Comparison of ENCODE assay signal across 25 cellular contexts in the genomic region with DNA sequence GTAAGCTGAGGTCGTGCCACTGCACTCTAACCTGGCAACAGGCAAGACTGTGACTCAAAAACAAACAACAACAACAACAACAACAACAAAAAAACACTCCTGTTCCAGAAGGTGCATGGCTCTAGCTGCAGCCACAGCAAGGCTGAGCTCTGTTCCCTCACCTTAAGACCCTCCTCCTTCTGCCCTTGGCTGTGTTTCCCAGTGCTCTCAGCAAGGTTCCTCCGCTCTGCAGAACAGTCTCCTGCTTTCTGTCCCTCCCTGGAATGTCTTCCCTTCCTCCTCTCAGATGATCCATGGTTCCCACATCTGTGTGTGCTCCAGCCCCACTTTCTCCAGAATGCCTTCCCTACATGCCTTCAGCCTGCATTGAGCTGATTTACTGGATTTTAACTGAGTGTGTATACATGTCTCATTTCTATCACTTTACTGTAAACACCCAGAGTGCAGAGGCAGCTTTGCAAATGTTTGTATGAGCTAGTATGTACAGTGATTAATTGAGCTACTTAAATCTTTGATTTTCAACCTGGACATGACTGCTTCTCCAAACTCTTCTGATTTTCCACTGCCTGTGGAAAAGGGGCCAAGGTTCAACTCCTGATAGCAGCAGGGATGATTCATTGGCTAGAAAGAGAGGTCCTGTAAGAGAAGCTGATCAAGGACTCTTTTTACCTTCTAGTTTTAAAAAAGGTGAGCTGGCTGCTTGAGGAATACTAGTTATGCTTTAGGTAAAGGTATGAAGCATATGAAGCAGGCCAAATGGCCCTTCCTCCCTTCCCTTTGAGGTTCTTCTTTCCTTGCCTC. TPM values are rescaled to one million over a fixed set of nuclear protein-coding genes. Genes with fewer than 3 reads are reported as not detected.
DNase-seq lines count a peak whose midpoint lies in the region; ATAC-seq, FAIRE-seq and TF ChIP-seq lines count a peak whose summit lies in the region.
"Had no signal": no experiment of that assay in that cellular context is flagged by ENCODE, and none has a peak within 500 bp of the region (broad histone marks: within the 10 kb centered on the region; RNA-seq: fewer than 3 reads in every experiment).

No MANE protein-coding gene starts in this region.

- H3K9me3 Mint-ChIP-seq in astrocyte (ENCODE audit: unreplicated experiment) = no peaks in the 10 kb centered on the region
- H3K9me3 Mint-ChIP-seq: CD14-positive monocyte; CD8-positive, alpha-beta memory T cell had no signal

- no peak overlapping the region for H3K4me3 ChIP-seq in IMR-90 (ENCODE audit: insufficient read depth, low read depth, low read length)
- no peak overlapping the region for H3K4me3 ChIP-seq in astrocyte (ENCODE audit: insufficient read depth, low read depth, low read length)
- no peak overlapping the region for H3K4me3 ChIP-seq in liver (ENCODE audit: low read depth in 1 of 3, low read length in 3 of 3)
- H3K4me3 ChIP-seq in A673 (ENCODE audit: low read depth, low read length, poor library complexity, severe bottlenecking) = no peak overlapping the region
- H3K4me3 ChIP-seq: SK-N-MC had no signal

- peak overlapping the region; percentile 41; the same call in 1 of the 2 replicates for H2AK5ac ChIP-seq in IMR-90 (ENCODE audit: low read depth, low read length)

- peak overlapping the region; percentile 75 for H2BK20ac ChIP-seq in IMR-90 (ENCODE audit: low read depth, low read length)

- H2BK15ac ChIP-seq in IMR-90 (ENCODE audit: low read depth, low read length) = no peak overlapping the region

- peaks cover 4% of the 10 kb centered on the region for H3K4me1 ChIP-seq in IMR-90 (ENCODE audit: control insufficient read depth, insufficient read depth, low read length)
- H3K4me1 ChIP-seq in astrocyte (ENCODE audit: insufficient read depth, low read length) = no peaks in the 10 kb centered on the region
- no peaks in the 10 kb centered on the region for H3K4me1 ChIP-seq in liver (ENCODE audit: control insufficient read depth in 4 of 4, insufficient read depth in 4 of 4, low read length in 3 of 4)
- no peaks in the 10 kb centered on the region for H3K4me1 ChIP-seq in A673 (ENCODE audit: insufficient read depth, low read length, poor library complexity, severe bottlenecking)
- H3K4me1 ChIP-seq: BE2C had no signal

- 60% methylated on average over 1 of the region's 2 CpGs; no CpG with 5 or more reads in 1 of the 2 experiments for WGBS in IMR-90 (ENCODE audit: extremely low coverage in 2 of 2, insufficient read length in 1 of 2), 2 experiments
- WGBS in liver = 96% methylated on average over 2 of the region's 2 CpGs

- peaks cover 13% of the 10 kb centered on the region for H3K4me1 Mint-ChIP-seq in astrocyte (ENCODE audit: low read depth, unreplicated experiment)
- H3K4me1 Mint-ChIP-seq: CD8-positive, alpha-beta memory T cell had no signal

- no peak overlapping the region for H3K27ac ChIP-seq in IMR-90 (ENCODE audit: insufficient read depth, low read length)
- no peak overlapping the region for H3K27ac ChIP-seq in astrocyte (ENCODE audit: low read depth, low read length)
- no peak overlapping the region for H3K27ac ChIP-seq in liver (ENCODE audit: low read depth in 1 of 2, low read length in 2 of 2)
- no peak overlapping the region for H3K27ac ChIP-seq in A673 (ENCODE audit: low read depth, low read length, poor library complexity, severe bottlenecking)
- H3K27ac ChIP-seq: SK-N-MC had no signal

- H3K36me3 ChIP-seq in IMR-90 (ENCODE audit: control insufficient read depth, insufficient read depth, low read length) (no peaks in the 10 kb centered on the region), astrocyte (ENCODE audit: insufficient read depth, low read length) (no peaks in the 10 kb centered on the region), liver (ENCODE audit: control insufficient read depth in 4 of 4, insufficient read depth in 3 of 4, low read depth in 1 of 4, low read length in 3 of 4) (no peaks in the 10 kb centered on the region), A673 (ENCODE audit: insufficient read depth, low read length, poor library complexity, severe bottlenecking) (no peaks in the 10 kb centered on the region)
- H3K36me3 ChIP-seq: BE2C had no signal

- no peaks in the 10 kb centered on the region for H3K36me3 Mint-ChIP-seq in astrocyte (ENCODE audit: low read depth, unreplicated experiment)
- H3K36me3 Mint-ChIP-seq: CD14-positive monocyte had no signal

- no peak overlapping the region; the same call in 1 of the 2 replicates for H4K5ac ChIP-seq in IMR-90 (ENCODE audit: low read depth, low read length)

- no peaks in the 10 kb centered on the region for H3K79me2 ChIP-seq in astrocyte (ENCODE audit: insufficient read depth, low read length)

- H3K9ac ChIP-seq in IMR-90 (ENCODE audit: low read depth, low read length) = no peak overlapping the region
- no peak overlapping the region for H3K9ac ChIP-seq in astrocyte (ENCODE audit: low read length)
- H3K9ac ChIP-seq in liver (ENCODE audit: low read depth in 1 of 2, low read length in 2 of 2) = no peak overlapping the region

- peak overlapping the region; percentile 26; the same call in 1 of the 2 replicates for H3K18ac ChIP-seq in IMR-90 (ENCODE audit: low read depth, low read length)

- no peaks in the 10 kb centered on the region for H3K9me3 ChIP-seq in IMR-90 (ENCODE audit: control insufficient read depth, insufficient read depth, low read length)
- no peaks in the 10 kb centered on the region for H3K9me3 ChIP-seq in astrocyte (ENCODE audit: insufficient read depth, low read depth, low read length)
- H3K9me3 ChIP-seq in liver (ENCODE audit: control insufficient read depth in 4 of 4, low read length in 3 of 4) = no peaks in the 10 kb centered on the region
- no peaks in the 10 kb centered on the region for H3K9me3 ChIP-seq in A673 (ENCODE audit: low read depth, low read length, poor library complexity, severe bottlenecking)
- H3K9me3 ChIP-seq: BE2C had no signal

- H3K9me1 ChIP-seq in IMR-90 (ENCODE audit: insufficient read depth, low read length) = peaks cover 6% of the 10 kb centered on the region

- no peak overlapping the region for H3K56ac ChIP-seq in IMR-90 (ENCODE audit: extremely low read depth, insufficient read depth, low read length)

- no peak overlapping the region for H2BK5ac ChIP-seq in IMR-90 (ENCODE audit: low read depth, low read length, poor library complexity, severe bottlenecking)

- in situ Hi-C loops in IMR-90 (cut with MboI; ENCODE audit: low sequenced_read_pairs) = no loop called here

- ATAC-seq in IMR-90 (ENCODE audit: low read depth) = peak; percentile 71
- ATAC-seq in left ventricle myocardium superior = no peak
- no peak for ATAC-seq in HG03196 (IDR thresholded peaks at IDR 0.05; ENCODE audit: unreplicated experiment)
- no peak for ATAC-seq in GM21825 (IDR thresholded peaks at IDR 0.05; ENCODE audit: unreplicated experiment)

- POLR2A ChIA-PET in IMR-90 (lab: Charles Lee; ENCODE audit: unreplicated experiment) = no interaction called here
- POLR2A ChIA-PET in A673 (lab: Charles Lee; ENCODE audit: low non-redundant PET) = no interaction called here

- no peak for TF ChIP-seq POLR2A in IMR-90 (IDR thresholded peaks at IDR 0.05; ENCODE audit: low read depth, low read length)

- peak overlapping the region; percentile 24 for H3K14ac ChIP-seq in IMR-90 (replicated peaks; ENCODE audit: low read depth, low read length)

- peak overlapping the region; percentile 68 for H3K4ac ChIP-seq in IMR-90 (ENCODE audit: low read depth, low read length)

- TF ChIP-seq RAD21 in IMR-90 (IDR thresholded peaks at IDR 0.05; ENCODE audit: low read length) (no peak), liver (IDR thresholded peaks at IDR 0.05) (no peak)

- H3K79me1 ChIP-seq in IMR-90 (ENCODE audit: low read depth in 1 of 2, low read length in 2 of 2) = peaks cover 0 to 3% of the 10 kb centered on the region in 2 experiments; a peak in 1 of 4 replicates

- dilution Hi-C loops in IMR-90 (cut with HindIII; ENCODE audit: low sequenced_read_pairs, unreplicated experiment) = no loop called here

- H4K8ac ChIP-seq in IMR-90 (ENCODE audit: low read depth in 2 of 2, low read length in 2 of 2) = peak overlapping the region in 1 of 2 experiments; percentile 12; a peak in 1 of 4 replicates

- peak overlapping the region; percentile 6 for H2AFZ ChIP-seq in IMR-90 (replicated peaks; ENCODE audit: low read length, poor library complexity)
- H2AFZ ChIP-seq in astrocyte (ENCODE audit: low read depth, low read length) = peak overlapping the region; percentile 20

- no peak overlapping the region; the same call in 1 of the 2 replicates for H4K91ac ChIP-seq in IMR-90 (ENCODE audit: insufficient read depth, low read depth, low read length)

- peak overlapping the region; percentile 54 for H2BK120ac ChIP-seq in IMR-90 (ENCODE audit: low read depth, low read length)

- DNase-seq in IMR-90 (peak; percentile 23), astrocyte (ENCODE audit: low read depth) (no peak), left ventricle myocardium superior (no peak), A673 (ENCODE audit: low spot score) (no peak)
- DNase-seq: BE2C; CD8-positive, alpha-beta memory T cell; DMS 273 treated with DMSO at 0.1 percent for 48 hours; DMS79 treated with DMSO at 0.1 percent for 48 hours; H7; NCI-H1092; NCI-H1436; NCI-H187; NCI-H2081 treated with DMSO at 0.1 percent for 48 hours; NCI-H2171; NCI-H226; NCI-H510A; NCI-H69; SIG-M5 had no signal

- no peaks in the 10 kb centered on the region for H3K27me3 Mint-ChIP-seq in astrocyte (ENCODE audit: low read depth, unreplicated experiment)

- intact Hi-C loops in IMR-90 (cut with micrococcal nuclease) = no loop called here
- intact Hi-C loops in left ventricle myocardium superior (cut with micrococcal nuclease) = no loop called here
- intact Hi-C loops in A673 (cut with micrococcal nuclease; ENCODE audit: unreplicated experiment) = no loop called here

- CTCF ChIA-PET in IMR-90 (lab: Yijun Ruan, JAX) = interaction anchor here (1.5 kb wide), 2 partner anchors 12 to 30 kb away, joined by 3 to 5 read pairs; no protein-coding TSS in a partner anchor
- CTCF ChIA-PET in A673 (lab: Charles Lee) = no interaction called here

- H3K4me2 ChIP-seq in IMR-90 (ENCODE audit: low read depth, low read length) (peak overlapping the region; percentile 15; the same call in 1 of the 2 replicates), astrocyte (ENCODE audit: low read length) (no peak overlapping the region)

- H3K27me3 ChIP-seq in IMR-90 (ENCODE audit: control insufficient read depth, insufficient read depth, low read length) (no peaks in the 10 kb centered on the region), astrocyte (ENCODE audit: insufficient read depth, low read length) (no peaks in the 10 kb centered on the region), liver (ENCODE audit: control insufficient read depth in 4 of 4, insufficient read depth in 4 of 4, low read length in 3 of 4) (no peaks in the 10 kb centered on the region), A673 (replicated peaks; ENCODE audit: insufficient read depth, low read depth, low read length, poor library complexity) (no peaks in the 10 kb centered on the region)
- H3K27me3 ChIP-seq: BE2C had no signal

- TF ChIP-seq CTCF in IMR-90 (conservative IDR thresholded peaks at IDR 0.05; ENCODE audit: low read depth, low read length) = no peak
- TF ChIP-seq CTCF in astrocyte (IDR thresholded peaks at IDR 0.05; ENCODE audit: insufficient read depth, low read depth, low read length) = no peak
- TF ChIP-seq CTCF in liver (IDR thresholded peaks at IDR 0.05; ENCODE audit: low read depth, low read length, missing input control) = no peak
- TF ChIP-seq CTCF in A673 (conservative IDR thresholded peaks at IDR 0.05; ENCODE audit: low read depth, low read length) = no peak

- no peak overlapping the region for H3K4me3 Mint-ChIP-seq in astrocyte (ENCODE audit: unreplicated experiment)
- H3K4me3 Mint-ChIP-seq: CD14-positive monocyte; CD8-positive, alpha-beta memory T cell had no signal

- FAIRE-seq in astrocyte (lab: Jason Lieb, UNC) = no peak
- FAIRE-seq: GM12892, RCC 7860 had no signal

- peak overlapping the region; percentile 50 for H3K27ac Mint-ChIP-seq in astrocyte (ENCODE audit: unreplicated experiment)
- H3K27ac Mint-ChIP-seq: CD14-positive monocyte had no signal

- H4K20me1 ChIP-seq in IMR-90 (ENCODE audit: insufficient read depth, low read length) (no peaks in the 10 kb centered on the region), astrocyte (ENCODE audit: insufficient read depth, low read length) (no peaks in the 10 kb centered on the region)

- H3K23ac ChIP-seq in IMR-90 (ENCODE audit: low read depth, low read length) = peak overlapping the region; percentile 4; the same call in 1 of the 2 replicates

- BruUV-seq in IMR-90 (replicated peaks; lab: Mats Ljungman, UMichigan) (no TSS peak), A673 (replicated peaks; lab: Mats Ljungman, UMichigan) (no TSS peak)

- H2AK9ac ChIP-seq in IMR-90 (replicated peaks; ENCODE audit: low read depth, low read length, poor library complexity) = no peak overlapping the region

RNA-seq across cellular contexts. Expression of gene ANKUB1, which starts 14.7 kb away (rescaled TPM):
- total RNA-seq in IMR-90 (2012; rRNA removed) (not detected in 2 replicates), astrocyte (not detected in 2 replicates), liver (not detected), left ventricle myocardium superior (not detected), A673 (2021) (not detected in 2 replicates)
- polyA plus RNA-seq in IMR-90 (2012; rRNA removed) (not detected in 2 replicates), liver (under 1 TPM in 1 of 2 donors, not detected in 1; 0.19 TPM)
- polyA plus RNA-seq in IMR-90 (2012; cell fraction: cytosol; rRNA removed) = not detected in 2 replicates
- not detected in 2 replicates for polyA plus RNA-seq in IMR-90 (2012; cell fraction: nucleus; rRNA removed; ENCODE audit: low replicate concordance)
- total RNA-seq: CD8-positive, alpha-beta memory T cell; H7 had no signal
- polyA plus RNA-seq: CD14-positive monocyte; CD8-positive, alpha-beta memory T cell had no signal

RNA-seq across cellular contexts. Expression of gene COMMD2, which starts 25.3 kb away (rescaled TPM):
- total RNA-seq in IMR-90 (2012; rRNA removed) = 31.9 and 46.1 TPM in 2 replicates
- 23.6 and 25.9 TPM in 2 replicates for polyA plus RNA-seq in IMR-90 (2012; rRNA removed)
- polyA plus RNA-seq in IMR-90 (2012; cell fraction: cytosol; rRNA removed) = 6.3 and 8.4 TPM in 2 replicates
- polyA plus RNA-seq in IMR-90 (2012; cell fraction: nucleus; rRNA removed; ENCODE audit: low replicate concordance) = 4.1 and 14.8 TPM in 2 replicates
- total RNA-seq in astrocyte = 44.8 and 47.1 TPM in 2 replicates
- 10 to 100 TPM; 10.7 to 11.8 TPM for total RNA-seq in liver
- polyA plus RNA-seq in liver = 10 to 100 TPM in 1 of 2 donors, 1 to 10 TPM in 1; 5.8 to 15.4 TPM
- total RNA-seq in left ventricle myocardium superior = 16.8 TPM
- 51.6 and 51.9 TPM in 2 replicates for total RNA-seq in A673 (2021)

RNA-seq across cellular contexts. Expression of gene RNF13, which starts 35.4 kb away (rescaled TPM):
- 29.8 and 39.2 TPM in 2 replicates for total RNA-seq in IMR-90 (2012; rRNA removed)
- 9.3 and 12.8 TPM in 2 replicates for polyA plus RNA-seq in IMR-90 (2012; rRNA removed)
- polyA plus RNA-seq in IMR-90 (2012; cell fraction: cytosol; rRNA removed) = 3.6 and 7.2 TPM in 2 replicates
- polyA plus RNA-seq in IMR-90 (2012; cell fraction: nucleus; rRNA removed; ENCODE audit: low replicate concordance) = 1.4 and 16.5 TPM in 2 replicates
- total RNA-seq in astrocyte = 44.2 and 49.9 TPM in 2 replicates
- 10 to 100 TPM; 54.6 to 65.2 TPM for total RNA-seq in liver
- polyA plus RNA-seq in liver = 10 to 100 TPM; 31.3 to 70.5 TPM
- 51.2 TPM for total RNA-seq in left ventricle myocardium superior
- total RNA-seq in A673 (2021) = 21.7 and 23.0 TPM in 2 replicates
